In the genomic region with DNA sequence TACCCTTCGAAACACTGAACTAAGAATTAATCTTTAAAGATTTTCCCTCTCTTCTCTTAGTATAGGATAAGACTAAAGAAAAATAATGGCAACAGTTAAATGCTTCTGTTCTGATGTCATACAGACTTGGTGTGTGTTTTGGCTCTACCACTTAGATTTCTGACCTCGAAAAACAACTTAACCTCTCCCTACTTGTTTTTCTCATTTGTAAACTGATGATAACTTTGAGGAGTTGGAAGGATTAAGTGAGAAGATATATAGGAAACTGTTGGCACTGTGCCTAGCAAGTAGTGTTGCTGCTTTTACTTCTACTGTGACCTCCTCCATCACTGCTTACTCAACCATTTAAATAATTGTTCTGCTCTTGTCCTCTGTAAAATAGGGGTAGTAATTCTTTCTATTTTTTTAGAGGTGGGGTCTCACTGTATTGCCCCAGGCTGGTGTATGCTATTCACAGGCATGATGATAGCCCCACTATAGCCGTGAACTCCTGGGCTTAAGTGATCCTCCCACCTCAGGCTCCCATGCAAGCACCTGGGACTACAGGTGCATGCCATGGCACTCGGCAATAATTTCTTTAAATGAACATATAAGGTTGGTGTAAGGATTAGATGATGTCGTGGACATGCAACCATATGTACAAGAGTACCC, we compare ENCODE assay signal across 15 cellular contexts. TPM values are rescaled to one million over a fixed set of nuclear protein-coding genes. Genes with fewer than 3 reads are reported as not detected.
DNase-seq lines count a peak whose midpoint lies in the region; ATAC-seq, FAIRE-seq and TF ChIP-seq lines count a peak whose summit lies in the region.
"Had no signal": no experiment of that assay in that cellular context is flagged by ENCODE, and none has a peak within 500 bp of the region (broad histone marks: within the 10 kb centered on the region; RNA-seq: fewer than 3 reads in every experiment).

No MANE protein-coding gene starts in this region.

- H3K4me3 ChIP-seq in HEK293 (ENCODE audit: low read depth, low read length) (no peak overlapping the region), K562 (no peak overlapping the region)

- no peaks in the 10 kb centered on the region for H3K27me3 ChIP-seq in K562 (ENCODE audit: control insufficient read depth in 2 of 2, insufficient read depth in 2 of 2, low read length in 2 of 2)
- H3K27me3 ChIP-seq: foreskin keratinocyte had no signal

- H3K9ac ChIP-seq in K562 (ENCODE audit: insufficient read depth in 1 of 2, low read depth in 2 of 2, low read length in 2 of 2) = no peak overlapping the region

- H3K27ac Mint-ChIP-seq in type B pancreatic cell = peak overlapping the region; percentile 22
- no peak overlapping the region for H3K27ac Mint-ChIP-seq in stimulated activated naive CD8-positive, alpha-beta T cell treated with anti-CD3 and anti-CD28 coated beads, Interleukin-15, amount 100 ng/mL, for 72 hours

- TF ChIP-seq POLR2A in K562 (conservative IDR thresholded peaks at IDR 0.05) = no peak

- H3K9me3 Mint-ChIP-seq in type B pancreatic cell = no peaks in the 10 kb centered on the region
- H3K9me3 Mint-ChIP-seq in stimulated activated naive CD8-positive, alpha-beta T cell treated with anti-CD3 and anti-CD28 coated beads, Interleukin-15, amount 100 ng/mL, for 72 hours = no peaks in the 10 kb centered on the region

- no peak for ATAC-seq in K562
- ATAC-seq in HG03175 (IDR thresholded peaks at IDR 0.05; ENCODE audit: unreplicated experiment) = no peak
- no peak for ATAC-seq in stimulated activated naive CD8-positive, alpha-beta T cell treated with anti-CD3 and anti-CD28 coated beads, Interleukin-15, amount 100 ng/mL, for 72 hours
- ATAC-seq: foreskin keratinocyte had no signal

- peaks cover 4% of the 10 kb centered on the region for H3K36me3 Mint-ChIP-seq in type B pancreatic cell

- peaks cover 0 to 3% of the 10 kb centered on the region in 2 experiments; a peak in 1 of 3 replicates for H3K36me3 ChIP-seq in HEK293 (ENCODE audit: control insufficient read depth in 2 of 2, insufficient read depth in 1 of 2, low read length in 2 of 2)
- H3K36me3 ChIP-seq in K562 (ENCODE audit: control insufficient read depth, insufficient read depth, low read length) = no peaks in the 10 kb centered on the region

- CTCF ChIA-PET in HEK293 (lab: Yijun Ruan, JAX) = no interaction called here
- CTCF ChIA-PET in K562 (lab: Yijun Ruan, JAX; ENCODE audit: low intra/inter-chr PET ratio) = no interaction called here

- TF ChIP-seq EP300 in K562 (IDR thresholded peaks at IDR 0.05; ENCODE audit: low read length) = no peak

- TF ChIP-seq CTCF in HEK293 (tag by site-specific recombination; IDR thresholded peaks at IDR 0.05) (no peak), K562 (IDR thresholded peaks at IDR 0.05 in 2 of 3, conservative IDR thresholded peaks at IDR 0.05 in 1 of 3; ENCODE audit: insufficient read depth in 2 of 3, low read depth in 1 of 3, low read length in 3 of 3) (no peak), type B pancreatic cell (conservative IDR thresholded peaks at IDR 0.05) (no peak)

- BruUV-seq in K562 (replicated peaks; lab: Mats Ljungman, UMichigan) = no TSS peak

- peaks cover 9% of the 10 kb centered on the region; the same call in 2 of the 3 replicates for H3K79me2 ChIP-seq in K562 (ENCODE audit: control insufficient read depth, insufficient read depth, low read length)

- no peak for FAIRE-seq in K562 (lab: Jason Lieb, UNC)
- FAIRE-seq: keratinocyte, TTC549 had no signal

- peaks cover 30% of the 10 kb centered on the region for H3K4me1 Mint-ChIP-seq in type B pancreatic cell (ENCODE audit: unreplicated experiment)
- H3K4me1 Mint-ChIP-seq in stimulated activated naive CD8-positive, alpha-beta T cell treated with anti-CD3 and anti-CD28 coated beads, Interleukin-15, amount 100 ng/mL, for 72 hours = peaks cover 10% of the 10 kb centered on the region

- no peak overlapping the region for H2AFZ ChIP-seq in K562 (ENCODE audit: low read depth, low read length)

- 66% methylated on average over 5 of the region's 5 CpGs for WGBS in K562 (ENCODE audit: insufficient coverage, low coverage, missing lambda C conversion rate)

- in situ Hi-C loops in K562 (cut with MboI) = no loop called here

- no peaks in the 10 kb centered on the region for H4K20me1 ChIP-seq in K562 (replicated peaks; ENCODE audit: control insufficient read depth, insufficient read depth, low read length)

- peaks cover 31% of the 10 kb centered on the region for H3K4me1 ChIP-seq in HEK293 (ENCODE audit: control insufficient read depth, insufficient read depth, low read length)
- H3K4me1 ChIP-seq in K562 (replicated peaks in 1 of 2; ENCODE audit: control insufficient read depth in 2 of 2, insufficient read depth in 2 of 2, low read length in 2 of 2) = peaks cover 0 to 9% of the 10 kb centered on the region in 2 experiments; a peak in 2 of 5 replicates

- H3K4me3 Mint-ChIP-seq in type B pancreatic cell = no peak overlapping the region
- no peak overlapping the region for H3K4me3 Mint-ChIP-seq in stimulated activated naive CD8-positive, alpha-beta T cell treated with anti-CD3 and anti-CD28 coated beads, Interleukin-15, amount 100 ng/mL, for 72 hours

- H3K9me3 ChIP-seq in HEK293 (ENCODE audit: control insufficient read depth, insufficient read depth, low read depth, low read length) (no peaks in the 10 kb centered on the region), K562 (replicated peaks; ENCODE audit: control insufficient read depth, insufficient read depth, low read depth, low read length) (no peaks in the 10 kb centered on the region)
- H3K9me3 ChIP-seq: Caco-2 had no signal

- H3K27me3 Mint-ChIP-seq in type B pancreatic cell = no peaks in the 10 kb centered on the region
- H3K27me3 Mint-ChIP-seq in stimulated activated naive CD8-positive, alpha-beta T cell treated with anti-CD3 and anti-CD28 coated beads, Interleukin-15, amount 100 ng/mL, for 72 hours = no peaks in the 10 kb centered on the region

- no peak overlapping the region; the same call in 1 of the 2 replicates for H3K27ac ChIP-seq in HEK293 (ENCODE audit: extremely low read depth, low read depth, low read length)
- no peak overlapping the region for H3K27ac ChIP-seq in K562 (ENCODE audit: extremely low read depth, low read depth, low read length)
- H3K27ac ChIP-seq: foreskin keratinocyte had no signal

- intact Hi-C loops in K562 (cut with micrococcal nuclease) = no loop called here

- no peak for TF ChIP-seq RAD21 in K562 (CRISPR knock-in tag; conservative IDR thresholded peaks at IDR 0.05 in 1 of 2, IDR thresholded peaks at IDR 0.05 in 1 of 2)

- no peak for DNase-seq in K562 (ENCODE audit: extremely low read depth in 1 of 4, low spot score in 3 of 4)
- peak; percentile 95 for DNase-seq in iris pigment epithelial cell (ENCODE audit: low read depth)
- no peak for DNase-seq in type B pancreatic cell (ENCODE audit: extremely low spot score, unreplicated experiment)
- DNase-seq in COR-L47 (lab: John Stamatoyannopoulos, UW) = no peak
- no peak for DNase-seq in stimulated activated naive CD8-positive, alpha-beta T cell treated with anti-CD3 and anti-CD28 coated beads, Interleukin-15, amount 100 ng/mL, for 72 hours
- DNase-seq: activated naive CD4-positive, alpha-beta T cell treated with Interleukin-2 at 50 U/mL for 16 hours; Caco-2; foreskin keratinocyte; NCI-H2107; NK-92 treated with Interleukin-12 subunit alpha and Interleukin-12 subunit beta, amount 100 ng/mL, for 24 hours; SIG-M5 had no signal

- H3K9me1 ChIP-seq in K562 (ENCODE audit: control insufficient read depth, insufficient read depth, low read length) = no peaks in the 10 kb centered on the region

- no peak overlapping the region for H3K4me2 ChIP-seq in K562 (ENCODE audit: insufficient read depth, low read length)

- POLR2A ChIA-PET in HEK293 (lab: Yijun Ruan, JAX) = interaction anchor here (0.5 kb wide), 1 partner anchor 26 kb away, joined by 6 read pairs; no protein-coding TSS in a partner anchor
- POLR2A ChIA-PET in K562 (lab: Yijun Ruan, JAX) = no interaction called here

TF ChIP-seq in HEK293, 187 proteins besides CTCF, POLR2A, EP300 and RAD21 (continues in another document):
- peak; percentile 69; the same call in 1 of the 2 replicates for TF ChIP-seq IKZF3 (tag by site-specific recombination; IDR thresholded peaks at IDR 0.05)
- TF ChIP-seq OVOL3 (tag by site-specific recombination; IDR thresholded peaks at IDR 0.05) = peak; percentile 66; the same call in 1 of the 2 replicates
- no peak for TF ChIP-seq ZNF473 (tag by site-specific recombination; IDR thresholded peaks at IDR 0.05)
- peak; percentile 83 for TF ChIP-seq ZNF629 (tag by site-specific recombination; IDR thresholded peaks at IDR 0.05)
- peak; percentile 88 for TF ChIP-seq ZNF843 (tag by site-specific recombination; IDR thresholded peaks at IDR 0.05)
- TF ChIP-seq ZNF23 (tag by site-specific recombination; IDR thresholded peaks at IDR 0.05; ENCODE audit: borderline replicate concordance) = no peak

TF ChIP-seq in K562, 482 proteins besides CTCF, POLR2A, EP300 and RAD21:
- TF ChIP-seq NFIC (IDR thresholded peaks at IDR 0.05) (peak; percentile 57), PHTF2 (CRISPR knock-in tag; IDR thresholded peaks at IDR 0.05) (no peak)

RNA-seq across cellular contexts. Expression of gene PALS1, which starts 22.4 kb away (rescaled TPM):
- 8.2 and 27.6 TPM in 2 replicates for total RNA-seq in K562 (2011; cell fraction: chromatin; rRNA removed; ENCODE audit: low replicate concordance)
- 7.5 and 7.9 TPM in 2 replicates for total RNA-seq in K562 (2011; cell fraction: nucleolus; rRNA removed)
- total RNA-seq in K562 (2011; cell fraction: nucleoplasm; rRNA removed) = 13.1 and 17.5 TPM in 2 replicates
- total RNA-seq in K562 (2014; rRNA removed) (5.3 and 6.4 TPM in 2 replicates), K562 (2014; rRNA removed; fragmentation: Illumina TruSeq; extraction: Trizol) (7.2 and 8.6 TPM in 2 replicates), K562 (2015; rRNA removed; fragmentation: Illumina TruSeq; extraction: Trizol) (8.3 and 8.9 TPM in 2 replicates), K562 (2021) (8.3 and 9.9 TPM in 2 replicates), type B pancreatic cell (ENCODE audit: low replicate concordance) (25.8 and 26.1 TPM in 2 replicates)
- polyA plus RNA-seq in K562 (2011; rRNA removed) (7.3 and 8.6 TPM in 2 replicates), K562 (2014; fragmentation: Illumina TruSeq; extraction: Trizol) (7.6 and 9.0 TPM in 2 replicates), K562 (2014; fragmentation: Nextera tagmentation; extraction: Ambion mirVana) (1 to 10 TPM; 4.1 to 4.4 TPM), K562 (2014; rRNA removed) (4.1 and 6.3 TPM in 2 replicates)
- polyA plus RNA-seq in K562 (2011; cell fraction: cytosol; rRNA removed) = 1.2 and 3.9 TPM in 2 replicates
- 2.7 and 4.2 TPM in 2 replicates for polyA plus RNA-seq in K562 (2011; cell fraction: nucleus; rRNA removed)
- polyA plus RNA-seq in K562 (2012) = 7.3 and 8.2 TPM in 2 replicates
- polyA minus RNA-seq in K562 (2011; rRNA and poly(A)+ RNA removed) = 17.4 and 21.9 TPM in 2 replicates
- 7.0 TPM in 2 replicates for polyA minus RNA-seq in K562 (2011; cell fraction: cytosol; rRNA and poly(A)+ RNA removed)
- 5.7 and 9.6 TPM in 2 replicates for polyA minus RNA-seq in K562 (2011; cell fraction: nucleus; rRNA and poly(A)+ RNA removed)

Comparison
In these comparisons a context has a peak if more than half of its experiments do, and no peak if none do; other contexts are left out.
1. Of the 44 proteins assayed by ChIP-seq in both K562 and HEK293: peak only in K562: none; only in HEK293: PRDM10, ZEB2, ZNF121, ZNF184, ZNF561 and ZNF639; in both: none; in neither: 38.